ENCODE assay signal across 17 cellular contexts in the genomic region with DNA sequence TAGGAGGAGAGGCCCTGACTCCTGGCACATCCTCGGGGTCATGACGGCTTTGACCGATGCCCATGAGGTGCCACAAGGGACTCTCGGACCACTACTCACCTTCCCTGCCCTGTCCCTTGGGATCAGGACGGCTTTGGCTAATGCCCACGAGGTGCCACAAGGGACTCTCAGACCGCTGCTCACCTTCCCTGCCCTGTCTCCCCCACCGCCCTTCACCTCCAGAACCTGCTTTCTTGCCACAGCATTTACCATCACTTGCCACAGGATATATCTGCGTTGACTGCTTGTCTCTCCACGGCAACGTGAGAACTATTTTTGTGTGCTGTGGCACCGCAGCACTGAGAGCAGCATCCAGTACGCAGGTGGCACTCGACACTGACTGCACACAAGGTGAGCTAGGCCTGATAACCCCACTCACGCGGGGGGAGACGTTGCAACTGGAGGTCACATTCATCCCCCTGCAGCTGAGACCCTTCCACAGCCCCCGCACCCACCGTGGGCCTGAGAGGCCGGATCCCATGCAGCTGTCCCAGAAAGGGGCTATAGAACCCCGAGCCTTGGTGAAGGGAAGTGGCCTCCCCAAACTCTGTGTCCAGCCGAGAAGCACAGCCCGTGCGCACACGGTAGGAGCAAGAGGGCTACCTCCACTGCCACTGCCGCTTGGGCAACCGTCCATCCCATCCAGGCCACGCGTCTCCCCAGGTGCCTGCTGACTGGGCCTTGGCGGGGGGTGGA.
"Had no signal": no experiment of that assay in that cellular context is flagged by ENCODE, and none has a peak within 500 bp of the region (broad histone marks: within the 10 kb centered on the region; RNA-seq: fewer than 3 reads in every experiment).

No MANE protein-coding gene starts in this region.

- H3K9me3 Mint-ChIP-seq: activated naive CD8-positive, alpha-beta T cell treated with anti-CD3 and anti-CD28 coated beads for 36 hours; activated T-helper 1 cell treated with anti-CD3 and anti-CD28 coated beads, Interleukin-12 subunit alpha, Interleukin-12 subunit beta, Interleukin-2, Interleukin-4 antibody, amounts not matched to agents 30 ng/mL and 10 ng/mL and 1 ng/mL, durations not matched to agents 14 hours and 24 hours and 36 hours; memory B cell; naive thymus-derived CD8-positive, alpha-beta T cell; T-helper 1 cell treated with Interleukin-12 subunit alpha and Interleukin-12 subunit beta and Interleukin-4 antibody, amounts not matched to agents 30 μg/mL and 1 μg/mL, for 36 hours; WTC11 had no signal

- DNase-seq: activated CD4-positive, alpha-beta T cell treated with anti-CD3 and anti-CD28 coated beads for 48 hours; activated CD8-positive, alpha-beta memory T cell treated with anti-CD3 and anti-CD28 coated beads, Interleukin-2, amount 50 U/mL, for 48 hours; activated CD8-positive, alpha-beta T cell treated with anti-CD3 and anti-CD28 coated beads, Interleukin-2, amount 10 ng/mL, durations not matched to agents 7 days and 5 days; activated naive CD8-positive, alpha-beta T cell treated with anti-CD3 and anti-CD28 coated beads for 36 hours; amygdala; brain microvascular endothelial cell; gastrocnemius medialis; heart right ventricle; naive thymus-derived CD8-positive, alpha-beta T cell; spleen; stimulated activated CD4-positive, alpha-beta T cell treated with anti-CD3 and anti-CD28 coated beads, Interleukin-1b, Interleukin-23, amount 100 ng/mL, for 48 hours had no signal

- H3K4me3 Mint-ChIP-seq: activated CD8-positive, alpha-beta T cell treated with anti-CD3 and anti-CD28 coated beads, Interleukin-2, amount 10 ng/mL, durations not matched to agents 7 days and 5 days; activated naive CD8-positive, alpha-beta T cell treated with anti-CD3 and anti-CD28 coated beads for 36 hours; activated T-helper 1 cell treated with anti-CD3 and anti-CD28 coated beads, Interleukin-12 subunit alpha, Interleukin-12 subunit beta, Interleukin-2, Interleukin-4 antibody, amounts not matched to agents 30 ng/mL and 10 ng/mL and 1 ng/mL, durations not matched to agents 14 hours and 24 hours and 36 hours; memory B cell; naive thymus-derived CD8-positive, alpha-beta T cell; T-helper 1 cell treated with Interleukin-12 subunit alpha and Interleukin-12 subunit beta and Interleukin-4 antibody, amounts not matched to agents 30 μg/mL and 1 μg/mL, for 36 hours; WTC11 had no signal

- H3K4me1 Mint-ChIP-seq: activated naive CD8-positive, alpha-beta T cell treated with anti-CD3 and anti-CD28 coated beads for 36 hours; memory B cell; WTC11 had no signal

- H3K4me3 ChIP-seq: gastrocnemius medialis, heart right ventricle, prostate gland, right lobe of liver, spleen had no signal

- H3K27me3 ChIP-seq: brain microvascular endothelial cell, gastrocnemius medialis, heart right ventricle, right lobe of liver, spleen had no signal

- ATAC-seq: activated CD8-positive, alpha-beta T cell treated with anti-CD3 and anti-CD28 coated beads, Interleukin-2, amount 10 ng/mL, durations not matched to agents 7 days and 5 days; gastrocnemius medialis; naive thymus-derived CD8-positive, alpha-beta T cell; WTC11 had no signal

- H3K9me3 ChIP-seq: gastrocnemius medialis, heart right ventricle, prostate gland, right lobe of liver, spleen had no signal

- H3K4me1 ChIP-seq: gastrocnemius medialis, prostate gland, right lobe of liver had no signal

- H3K27ac ChIP-seq: brain microvascular endothelial cell, gastrocnemius medialis, heart right ventricle, prostate gland, right lobe of liver had no signal

- H3K27ac Mint-ChIP-seq: activated CD8-positive, alpha-beta T cell treated with anti-CD3 and anti-CD28 coated beads, Interleukin-2, amount 10 ng/mL, durations not matched to agents 7 days and 5 days; activated T-helper 1 cell treated with anti-CD3 and anti-CD28 coated beads, Interleukin-12 subunit alpha, Interleukin-12 subunit beta, Interleukin-2, Interleukin-4 antibody, amounts not matched to agents 30 ng/mL and 10 ng/mL and 1 ng/mL, durations not matched to agents 14 hours and 24 hours and 36 hours; memory B cell; T-helper 1 cell treated with Interleukin-12 subunit alpha and Interleukin-12 subunit beta and Interleukin-4 antibody, amounts not matched to agents 30 μg/mL and 1 μg/mL, for 36 hours had no signal
